Comparison of ENCODE assay signal across 1 cellular context in genomic region chr1:185373813-185374524, GRCh38.
TF ChIP-seq lines count a peak whose summit lies in the region.

No MANE protein-coding gene starts in this region.

TF ChIP-seq in GM23338, 12 proteins besides CTCF, POLR2A, EP300 and RAD21 (continued from another document):
- no peak for TF ChIP-seq ZNF462 (CRISPR knock-in tag; IDR thresholded peaks at IDR 0.05)
- no peak for TF ChIP-seq EZH2phosphoT487 (IDR thresholded peaks at IDR 0.05; ENCODE audit: unreplicated experiment)
- no peak for TF ChIP-seq NANOG (IDR thresholded peaks at IDR 0.05; ENCODE audit: borderline replicate concordance)
- no peak for TF ChIP-seq STAT1 (IDR thresholded peaks at IDR 0.05; ENCODE audit: unreplicated experiment)
- no peak for TF ChIP-seq POLR2AphosphoS5 (IDR thresholded peaks at IDR 0.05; ENCODE audit: low read depth)
- no peak for TF ChIP-seq ZNF114 (CRISPR knock-in tag; IDR thresholded peaks at IDR 0.05)
- TF ChIP-seq CREB1 (CRISPR knock-in tag; IDR thresholded peaks at IDR 0.05; ENCODE audit: low read depth) = no peak
- TF ChIP-seq ETS1 (IDR thresholded peaks at IDR 0.05) = no peak
